31 cellular contexts compared by ENCODE assay signal in the genomic region with DNA sequence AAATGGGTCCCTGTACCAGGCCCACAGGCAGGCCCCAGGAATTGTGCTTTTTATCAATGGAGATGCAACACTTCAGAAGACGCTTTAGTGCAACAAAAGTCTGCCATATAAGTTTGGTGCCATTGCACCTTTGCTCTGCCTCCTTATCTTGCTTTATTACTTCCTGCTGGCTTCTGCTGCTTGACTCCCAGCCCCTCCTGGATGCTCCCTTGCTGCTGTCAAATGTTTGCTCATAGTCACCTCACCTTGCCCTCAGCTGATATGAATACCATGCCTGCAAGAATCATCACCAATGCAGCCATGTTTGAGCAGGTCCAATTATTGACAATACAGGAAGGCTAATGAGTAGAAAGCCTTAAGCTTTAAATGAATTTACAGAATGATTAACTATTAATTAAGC. TPM values are rescaled to one million over a fixed set of nuclear protein-coding genes. Genes with fewer than 3 reads are reported as not detected.
"Had no signal": no experiment of that assay in that cellular context is flagged by ENCODE, and none has a peak within 500 bp of the region (broad histone marks: within the 10 kb centered on the region; RNA-seq: fewer than 3 reads in every experiment).

No MANE protein-coding gene starts in this region.

- ATAC-seq: activated T-cell treated with anti-CD3 and anti-CD28 coated beads, Interleukin-2, amount 50 U/mL, for 4 hours; PC-3; T-helper 17 cell had no signal

- H3K27ac ChIP-seq: ascending aorta, Peyer's patch, SJSA1, VCaP had no signal

- H3K4me3 ChIP-seq: ascending aorta, Peyer's patch, SJSA1 had no signal

- H3K27me3 ChIP-seq: ascending aorta, Peyer's patch had no signal

- H3K9me3 ChIP-seq: ascending aorta, Peyer's patch, SJSA1, SK-N-SH had no signal

- H3K36me3 ChIP-seq: ascending aorta, Peyer's patch, SJSA1 had no signal

- H3K9me2 ChIP-seq: SK-N-SH had no signal

- DNase-seq: activated B cell treated with CpG ODN at 0.5 μM for 24 hours; activated CD4-positive, alpha-beta memory T cell treated with anti-CD3 and anti-CD28 coated beads for 36 hours; activated CD4-positive, alpha-beta T cell treated with anti-CD3 and anti-CD28 coated beads for 4 hours; activated CD4-positive, alpha-beta T cell treated with anti-CD3 and anti-CD28 coated beads, Interleukin-2, amount 50 U/mL, for 1 hour; activated CD4-positive, CD25-positive, alpha-beta regulatory T cell treated with anti-CD3 and anti-CD28 coated beads, Interleukin-2, amount 50 U/mL, for 72 hours; activated CD8-positive, alpha-beta memory T cell treated with anti-CD3 and anti-CD28 coated beads, Interleukin-2, amount 50 U/mL, for 4 hours; activated effector memory CD4-positive, alpha-beta T cell treated with Interleukin-2 at 50 U/mL for 16 hours; activated naive CD4-positive, alpha-beta T cell treated with anti-CD3 and anti-CD28 coated beads, Interleukin-2, amount 10 ng/mL, durations not matched to agents 7 days and 5 days; activated naive CD8-positive, alpha-beta T cell treated with anti-CD3 and anti-CD28 coated beads for 36 hours; activated T-cell treated with anti-CD3 and anti-CD28 coated beads for 4 hours; activated T-cell treated with anti-CD3 and anti-CD28 coated beads, Interleukin-2, amount 50 U/mL, for 4 hours; amygdala; NCI-H1092 treated with DMSO at 0.1 percent for 48 hours; NCI-H1417; NCI-H146; NCI-H187; NCI-H2029 treated with DMSO at 0.1 percent for 48 hours; NCI-H2107; NCI-H2171; NCI-H510A; NCI-H526; PC-3; RPMI8226; SHP77 treated with DMSO at 0.1 percent for 48 hours; SK-N-SH; T-helper 17 cell; T-helper 9 cell had no signal

- H3K4me1 ChIP-seq: ascending aorta had no signal

- H3K4me2 ChIP-seq: SK-N-SH had no signal

RNA-seq across cellular contexts. Expression of a gene that starts 25.4 kb away (rescaled TPM):
- total RNA-seq: activated B cell treated with CpG ODN at 0.5 μM for 24 hours; activated CD4-positive, alpha-beta memory T cell treated with anti-CD3 and anti-CD28 coated beads for 36 hours; activated naive CD8-positive, alpha-beta T cell treated with anti-CD3 and anti-CD28 coated beads for 36 hours; activated T-cell treated with anti-CD3 and anti-CD28 coated beads, Interleukin-2, amount 50 U/mL, for 4 hours; PC-3; T-helper 17 cell had no signal
